ENCODE assay signal across 18 cellular contexts in the genomic region with DNA sequence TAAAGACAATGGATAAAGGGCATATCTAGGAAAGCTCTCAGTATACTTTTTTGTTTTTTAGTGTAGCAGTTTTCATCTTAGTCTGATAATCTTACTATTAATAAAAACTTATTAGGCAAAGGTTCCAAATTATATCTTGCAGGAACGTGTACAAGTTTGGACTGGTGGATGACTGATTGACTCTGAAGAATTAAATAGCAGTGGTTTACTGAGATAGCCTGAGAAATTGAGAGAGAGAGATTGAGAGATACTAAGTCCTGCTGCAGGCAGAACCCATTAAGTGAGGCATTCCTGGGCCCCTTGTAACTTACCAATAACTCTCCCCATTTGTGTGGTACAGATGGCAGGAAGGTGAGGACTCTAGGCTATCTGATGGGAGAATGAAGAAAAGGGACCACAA.
DNase-seq lines count a peak whose midpoint lies in the region; ATAC-seq and TF ChIP-seq lines count a peak whose summit lies in the region.
"Had no signal": no experiment of that assay in that cellular context is flagged by ENCODE, and none has a peak within 500 bp of the region (broad histone marks: within the 10 kb centered on the region; RNA-seq: fewer than 3 reads in every experiment).

No MANE protein-coding gene starts in this region.

- TF ChIP-seq RAD21 in HCT116 (IDR thresholded peaks at IDR 0.05; ENCODE audit: low read depth) = no peak

- CTCF ChIA-PET in HCT116 (lab: Charles Lee) = no interaction called here
- CTCF ChIA-PET in Panc1 (lab: Charles Lee) = no interaction called here

- TF ChIP-seq CTCF in HCT116 (IDR thresholded peaks at IDR 0.05 in 2 of 3, conservative IDR thresholded peaks at IDR 0.05 in 1 of 3; ENCODE audit: borderline replicate concordance in 1 of 3, insufficient read depth in 1 of 3, low read depth in 2 of 3, low read length in 2 of 3) = no peak
- no peak for TF ChIP-seq CTCF in Panc1 (IDR thresholded peaks at IDR 0.05)
- no peak for TF ChIP-seq CTCF in hepatocyte (IDR thresholded peaks at IDR 0.05; ENCODE audit: poor library complexity)
- TF ChIP-seq CTCF in type B pancreatic cell (conservative IDR thresholded peaks at IDR 0.05) = no peak
- TF ChIP-seq CTCF in GM13976 (IDR thresholded peaks at IDR 0.05; ENCODE audit: borderline replicate concordance, control extremely low read depth, extremely low read depth, insufficient read depth, missing control alignments) = no peak

- RAD21 ChIA-PET in HCT116 (lab: Charles Lee; ENCODE audit: low non-redundant PET in 1 of 2, low total read pairs in 2 of 2, uncharacterized antibody in 2 of 2, unreplicated experiment in 2 of 2) = no interaction called here

- H3K9ac ChIP-seq in HCT116 (ENCODE audit: low read length) = peak overlapping the region; percentile 58
- H3K9ac ChIP-seq: BLaER1 treated with 17β-estradiol and CSF1 and Interleukin-3, amounts not matched to agents 10 nM and 100 nM had no signal

- no peaks in the 10 kb centered on the region for H3K9me2 ChIP-seq in HCT116 (ENCODE audit: insufficient read depth)
- H3K9me2 ChIP-seq in hepatocyte (replicated peaks; ENCODE audit: insufficient read depth) = no peaks in the 10 kb centered on the region

- H2AFZ ChIP-seq in HCT116 (ENCODE audit: low read depth, low read length, poor library complexity, severe bottlenecking) = no peak overlapping the region
- no peak overlapping the region for H2AFZ ChIP-seq in hepatocyte

- H3K36me3 ChIP-seq in HCT116 (ENCODE audit: control insufficient read depth in 1 of 2, insufficient read depth in 2 of 2, low read length in 2 of 2) (no peaks in the 10 kb centered on the region), Panc1 (ENCODE audit: control insufficient read depth, insufficient read depth, low read length) (no peaks in the 10 kb centered on the region), hepatocyte (replicated peaks; ENCODE audit: insufficient read depth, low read depth) (no peaks in the 10 kb centered on the region)
- H3K36me3 ChIP-seq: BLaER1 treated with 17β-estradiol and CSF1 and Interleukin-3, amounts not matched to agents 10 nM and 100 nM; HAP-1; MG63 had no signal

- H3K79me2 ChIP-seq in HCT116 (ENCODE audit: insufficient read depth, low read length) (peaks cover 7% of the 10 kb centered on the region; the same call in 1 of the 2 replicates), hepatocyte (no peaks in the 10 kb centered on the region)

- H3K4me3 ChIP-seq in HCT116 (replicated peaks in 1 of 2; ENCODE audit: low read depth in 1 of 2, low read length in 2 of 2) (no peak overlapping the region), Panc1 (ENCODE audit: low read depth in 2 of 2, low read length in 2 of 2) (no peak overlapping the region), hepatocyte (no peak overlapping the region)
- H3K4me3 ChIP-seq: BLaER1 treated with 17β-estradiol and CSF1 and Interleukin-3, amounts not matched to agents 10 nM and 100 nM; HAP-1; MG63 had no signal

- H3K27me3 Mint-ChIP-seq in type B pancreatic cell = no peaks in the 10 kb centered on the region

- peak overlapping the region; percentile 74 for H3K27ac Mint-ChIP-seq in type B pancreatic cell

- no peak for TF ChIP-seq POLR2A in HCT116 (IDR thresholded peaks at IDR 0.05; ENCODE audit: borderline replicate concordance, extremely low read depth, insufficient read depth, insufficient read length)

- H3K4me1 ChIP-seq in HCT116 (ENCODE audit: control insufficient read depth in 1 of 2, insufficient read depth in 2 of 2, low read length in 2 of 2) (peaks cover 88 to 95% of the 10 kb centered on the region in 2 experiments), Panc1 (ENCODE audit: control insufficient read depth, insufficient read depth, low read length) (peaks cover 38% of the 10 kb centered on the region), hepatocyte (ENCODE audit: insufficient read depth) (peaks cover 32% of the 10 kb centered on the region)
- H3K4me1 ChIP-seq: HAP-1 had no signal

- no peak overlapping the region for H3K4me3 Mint-ChIP-seq in type B pancreatic cell

- WGBS in hepatocyte (ENCODE audit: low lambda C conversion rate, missing lambda C conversion rate) = 74% methylated on average over 1 of the region's 1 CpG

- BruUV-seq in HCT116 (replicated peaks; lab: Mats Ljungman, UMichigan) (no TSS peak), Panc1 (replicated peaks; lab: Mats Ljungman, UMichigan) (no TSS peak)

- intact Hi-C loops in HCT116 (cut with micrococcal nuclease) (loop anchor here (5.0 kb wide), 1 partner anchor 85 kb away; no protein-coding TSS in a partner anchor), Panc1 (cut with micrococcal nuclease; ENCODE audit: unreplicated experiment) (no loop called here)

- peak overlapping the region; percentile 96 for H3K27ac ChIP-seq in HCT116 (ENCODE audit: low read depth, low read length)
- peak overlapping the region; percentile 83 for H3K27ac ChIP-seq in Panc1 (ENCODE audit: low read length)
- peak overlapping the region; percentile 10 for H3K27ac ChIP-seq in hepatocyte
- H3K27ac ChIP-seq: BLaER1 treated with 17β-estradiol and CSF1 and Interleukin-3, amounts not matched to agents 10 nM and 100 nM; HL-60 had no signal

- H3K27me3 ChIP-seq in HCT116 (ENCODE audit: insufficient read depth, low read length) = no peaks in the 10 kb centered on the region
- no peaks in the 10 kb centered on the region for H3K27me3 ChIP-seq in Panc1 (ENCODE audit: control insufficient read depth, insufficient read depth, low read length)
- no peaks in the 10 kb centered on the region for H3K27me3 ChIP-seq in hepatocyte
- H3K27me3 ChIP-seq: BLaER1 treated with 17β-estradiol and CSF1 and Interleukin-3, amounts not matched to agents 10 nM and 100 nM; MG63 had no signal

- POLR2A ChIA-PET in HCT116 (lab: Charles Lee) = interaction anchor here (3.2 to 3.3 kb wide), 2 partner anchors 11 to 17 kb away, joined by 10 to 18 read pairs; no protein-coding TSS in a partner anchor
- POLR2A ChIA-PET in Panc1 (lab: Charles Lee) = no interaction called here

- H3K36me3 Mint-ChIP-seq in type B pancreatic cell = peaks cover 4% of the 10 kb centered on the region

- H4K20me1 ChIP-seq in HCT116 (ENCODE audit: insufficient read depth) (no peaks in the 10 kb centered on the region), hepatocyte (ENCODE audit: insufficient read depth, poor library complexity, severe bottlenecking) (no peaks in the 10 kb centered on the region)
- H4K20me1 ChIP-seq: BLaER1 treated with 17β-estradiol and CSF1 and Interleukin-3, amounts not matched to agents 10 nM and 100 nM had no signal

- no peak for DNase-seq in HCT116 (ENCODE audit: low read depth, low spot score)
- no peak for DNase-seq in Panc1 (ENCODE audit: low read depth, low spot score)
- DNase-seq in hepatocyte (ENCODE audit: low spot score) = no peak
- no peak for DNase-seq in type B pancreatic cell (ENCODE audit: extremely low spot score, unreplicated experiment)
- DNase-seq in GM13976 (ENCODE audit: low spot score) = no peak
- DNase-seq: KG1; MG63; NCI-H1092 treated with DMSO at 0.1 percent for 48 hours; NCI-H1694; NCI-H345; NCI-H69; NK-92 treated with Interleukin-12 subunit alpha and Interleukin-12 subunit beta, amount 100 ng/mL, for 24 hours; OCI-M1 had no signal

- in situ Hi-C loops in Panc1 (cut with HindIII; ENCODE audit: low pct_unique_long_range_greater_than_20kb, low sequenced_read_pairs) (no loop called here), GM13976 (cut with MboI; ENCODE audit: low sequenced_read_pairs, unreplicated experiment) (no loop called here)

- H3K9me3 ChIP-seq in HCT116 (ENCODE audit: control insufficient read depth in 1 of 2, insufficient read depth in 1 of 2, low read depth in 1 of 2, low read length in 2 of 2) (no peaks in the 10 kb centered on the region), Panc1 (ENCODE audit: control insufficient read depth, insufficient read depth, low read depth, low read length) (no peaks in the 10 kb centered on the region), hepatocyte (ENCODE audit: low read depth) (no peaks in the 10 kb centered on the region)
- H3K9me3 ChIP-seq: HAP-1, MG63 had no signal

- peaks cover 14% of the 10 kb centered on the region for H3K9me3 Mint-ChIP-seq in type B pancreatic cell

- peaks cover 32% of the 10 kb centered on the region for H3K4me1 Mint-ChIP-seq in type B pancreatic cell (ENCODE audit: unreplicated experiment)

- ATAC-seq in HCT116 (0 out of 2 replicates have a peak, but pooled peaks have one; percentile 5), Panc1 (no peak), GM21529 (IDR thresholded peaks at IDR 0.05; ENCODE audit: unreplicated experiment) (no peak), HG03432 (IDR thresholded peaks at IDR 0.05; ENCODE audit: unreplicated experiment) (no peak)

- H3K4me2 ChIP-seq in HCT116 (ENCODE audit: low read length) (peak overlapping the region; percentile 68), hepatocyte (no peak overlapping the region)
- H3K4me2 ChIP-seq: BLaER1 treated with 17β-estradiol and CSF1 and Interleukin-3, amounts not matched to agents 10 nM and 100 nM had no signal

TF ChIP-seq in HCT116, 20 proteins besides CTCF, POLR2A, EP300 and RAD21:
- TF ChIP-seq EZH2phosphoT487 (IDR thresholded peaks at IDR 0.05; ENCODE audit: borderline replicate concordance) (no peak), ELF1 (IDR thresholded peaks at IDR 0.05; ENCODE audit: borderline replicate concordance, low read depth) (no peak), EGR1 (IDR thresholded peaks at IDR 0.05; ENCODE audit: low read depth) (no peak), EZH2 (IDR thresholded peaks at IDR 0.05) (no peak)

Comparison
In these comparisons a context has a peak if more than half of its experiments do, and no peak if none do; other contexts are left out.
1. H3K27ac ChIP-seq: peak in every context shown above with its lines; median percentile 96 in HCT116; 83 in Panc1; 10 in hepatocyte.